8 cellular contexts compared by ENCODE assay signal in the genomic region with DNA sequence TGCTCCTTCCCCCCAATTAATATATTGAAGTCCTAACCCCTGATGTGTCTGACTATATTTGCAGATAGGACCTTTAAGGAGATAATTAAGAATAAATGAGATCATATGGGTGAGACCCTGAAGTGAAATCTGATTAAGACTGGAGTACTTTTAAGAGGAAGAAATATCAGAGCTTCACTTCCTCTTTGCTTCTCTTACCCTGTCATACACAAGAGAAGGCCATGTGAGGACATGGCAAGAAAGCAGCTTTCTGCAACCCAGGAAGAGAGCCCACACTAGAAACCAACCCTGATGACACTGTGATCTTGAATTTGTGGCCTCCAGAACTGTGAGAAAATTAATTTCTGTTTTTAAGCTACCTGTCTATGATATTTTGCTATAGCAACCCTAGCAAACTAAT. TPM values are rescaled to one million over a fixed set of nuclear protein-coding genes. Genes with fewer than 3 reads are reported as not detected.
DNase-seq lines count a peak whose midpoint lies in the region; ATAC-seq, FAIRE-seq and TF ChIP-seq lines count a peak whose summit lies in the region.

No MANE protein-coding gene starts in this region.

- H3K4me1 ChIP-seq in colonic mucosa, result no peaks in the 10 kb centered on the region

- H3K36me3 ChIP-seq in colonic mucosa, result no peaks in the 10 kb centered on the region

- H3K27me3 Mint-ChIP-seq in activated T-cell treated with anti-CD3 and anti-CD28 coated beads, Interleukin-2, amount 50 U/mL, for 24 hours, result no peaks in the 10 kb centered on the region
- no peaks in the 10 kb centered on the region for H3K27me3 Mint-ChIP-seq in naive thymus-derived CD8-positive, alpha-beta T cell

- no peaks in the 10 kb centered on the region for H3K36me3 Mint-ChIP-seq in activated T-cell treated with anti-CD3 and anti-CD28 coated beads, Interleukin-2, amount 50 U/mL, for 24 hours (ENCODE audit: low read depth)
- no peaks in the 10 kb centered on the region for H3K36me3 Mint-ChIP-seq in naive thymus-derived CD8-positive, alpha-beta T cell

- no peaks in the 10 kb centered on the region for H3K9me3 ChIP-seq in colonic mucosa

- peak; percentile 95 for ATAC-seq in HG02943 (IDR thresholded peaks at IDR 0.05; ENCODE audit: low read depth, unreplicated experiment)
- ATAC-seq in naive thymus-derived CD8-positive, alpha-beta T cell, result peak; percentile 96 to 99

- POLR2A ChIA-PET in naive thymus-derived CD8-positive, alpha-beta T cell (lab: Charles Lee), result interaction anchor here (0.5 to 1.2 kb wide), 3 partner anchors 12 to 277 kb away, joined by 3 to 4 read pairs (median 4); no protein-coding TSS in a partner anchor

- H3K27ac ChIP-seq in colonic mucosa, result no peak overlapping the region

- H3K27me3 ChIP-seq in colonic mucosa, result no peaks in the 10 kb centered on the region

- peak overlapping the region; percentile 88 for H3K27ac Mint-ChIP-seq in activated T-cell treated with anti-CD3 and anti-CD28 coated beads, Interleukin-2, amount 50 U/mL, for 24 hours
- H3K27ac Mint-ChIP-seq in naive thymus-derived CD8-positive, alpha-beta T cell, result peak overlapping the region; percentile 87 to 98 (median 95)

- peak overlapping the region; percentile 15 for H3K4me3 Mint-ChIP-seq in activated T-cell treated with anti-CD3 and anti-CD28 coated beads, Interleukin-2, amount 50 U/mL, for 24 hours
- peak overlapping the region; percentile 25 to 79 (median 74) for H3K4me3 Mint-ChIP-seq in naive thymus-derived CD8-positive, alpha-beta T cell

- no peak overlapping the region for H3K9ac ChIP-seq in colonic mucosa (ENCODE audit: low read depth in 2 of 2, low read length in 2 of 2)

- intact Hi-C loops in colonic mucosa (cut with DNase I), result no loop called here

- DNase-seq in activated T-cell treated with anti-CD3 and anti-CD28 coated beads, Interleukin-2, amount 50 U/mL, for 24 hours, result no peak
- DNase-seq in activated T-cell treated with anti-CD3 and anti-CD28 coated beads, Interleukin-2, amount 50 U/mL, for 1 hour, result no peak
- peak; percentile 60 for DNase-seq in SIG-M5 (lab: John Stamatoyannopoulos, UW)
- DNase-seq in naive thymus-derived CD8-positive, alpha-beta T cell, result peak in 8 of 10 donors; percentile 14 to 73 (median 56)
- no peak for DNase-seq in colonic mucosa
- no peak for DNase-seq in HTR-8/SVneo (ENCODE audit: insufficient read length, low spot score)
- DNase-seq in NCI-H1092 treated with DMSO at 0.1 percent for 48 hours (lab: John Stamatoyannopoulos, UW), result no peak

- no peaks in the 10 kb centered on the region for H3K9me3 Mint-ChIP-seq in activated T-cell treated with anti-CD3 and anti-CD28 coated beads, Interleukin-2, amount 50 U/mL, for 24 hours
- no peaks in the 10 kb centered on the region for H3K9me3 Mint-ChIP-seq in naive thymus-derived CD8-positive, alpha-beta T cell

- peaks cover 45% of the 10 kb centered on the region for H3K4me1 Mint-ChIP-seq in activated T-cell treated with anti-CD3 and anti-CD28 coated beads, Interleukin-2, amount 50 U/mL, for 24 hours (ENCODE audit: low read depth)
- H3K4me1 Mint-ChIP-seq in naive thymus-derived CD8-positive, alpha-beta T cell, result peaks cover 17 to 52% (median 38%) of the 10 kb centered on the region in 4 donors

- no peak for FAIRE-seq in HTR-8/SVneo (lab: Jason Lieb, UNC)

- no peak overlapping the region for H3K4me3 ChIP-seq in colonic mucosa

- TF ChIP-seq CTCF in colonic mucosa (IDR thresholded peaks at IDR 0.05), result no peak

RNA-seq across cellular contexts. Expression of a gene that starts 44.2 kb away (rescaled TPM):
- total RNA-seq in naive thymus-derived CD8-positive, alpha-beta T cell, result 100 to 1,000 TPM; 112 to 126 TPM
- 10 to 100 TPM; 28.6 to 51.9 (median 50.0) TPM for polyA plus RNA-seq in naive thymus-derived CD8-positive, alpha-beta T cell
- total RNA-seq in colonic mucosa, result 10 to 100 TPM; 37.7 to 72.2 TPM

Comparison
In these comparisons a context has a peak if more than half of its experiments do, and no peak if none do; other contexts are left out.
1. DNase-seq: peak in SIG-M5 (single experiment) and naive thymus-derived CD8-positive, alpha-beta T cell (8 of 10); none in activated T-cell treated with anti-CD3 and anti-CD28 coated beads, Interleukin-2, amount 50 U/mL, for 24 hours (single experiment), activated T-cell treated with anti-CD3 and anti-CD28 coated beads, Interleukin-2, amount 50 U/mL, for 1 hour (single experiment), colonic mucosa (single experiment), HTR-8/SVneo (single experiment) and NCI-H1092 treated with DMSO at 0.1 percent for 48 hours (single experiment).